In the genomic region with DNA sequence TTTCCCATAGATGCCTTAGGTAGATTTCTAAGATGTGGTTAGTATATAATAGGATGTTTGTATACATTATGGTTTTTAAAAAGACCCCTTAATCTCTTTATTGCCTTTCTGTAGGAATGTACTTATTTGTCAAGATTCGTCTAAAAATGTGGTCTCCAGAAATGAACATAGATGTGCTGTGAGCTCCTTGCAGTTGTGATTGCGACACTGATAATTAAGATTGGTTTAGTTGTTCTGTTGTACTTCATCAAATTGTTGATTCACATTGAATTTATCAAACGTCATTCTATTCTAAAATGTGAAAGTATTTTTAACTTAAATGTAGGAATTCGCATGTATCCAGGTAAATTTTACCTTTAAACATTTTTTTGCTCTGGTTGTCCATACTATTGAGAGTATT, we compare ENCODE assay signal across 26 cellular contexts. TPM values are rescaled to one million over a fixed set of nuclear protein-coding genes. Genes with fewer than 3 reads are reported as not detected.
"Had no signal": no experiment of that assay in that cellular context is flagged by ENCODE, and none has a peak within 500 bp of the region (broad histone marks: within the 10 kb centered on the region; RNA-seq: fewer than 3 reads in every experiment).

No MANE protein-coding gene starts in this region.

- ATAC-seq: activated CD4-positive, alpha-beta T cell treated with anti-CD3 and anti-CD28 coated beads for 36 hours; foreskin keratinocyte; left lung; upper lobe of right lung had no signal

- H3K4me3 ChIP-seq: hepatocyte, left lung, lung, sigmoid colon, smooth muscle cell, thyroid gland, upper lobe of right lung had no signal

- H3K9me3 Mint-ChIP-seq: activated T-helper 2 cell treated with anti-CD3 and anti-CD28 coated beads, Interferon-gamma antibody, Interleukin-2, Interleukin-4, amounts not matched to agents 10 μg/mL and 5 μg/mL and 100 μg/mL, durations not matched to agents 14 hours and 24 hours and 36 hours; T-helper 1 cell treated with Interleukin-12 subunit alpha and Interleukin-12 subunit beta and Interleukin-4 antibody, amounts not matched to agents 30 μg/mL and 1 μg/mL, for 36 hours had no signal

- H3K4me1 Mint-ChIP-seq: brain had no signal

- H3K4me3 Mint-ChIP-seq: activated B cell treated with CpG ODN at 0.5 μM for 24 hours; activated CD4-positive, alpha-beta T cell treated with anti-CD3 and anti-CD28 coated beads for 36 hours; brain; naive B cell; T-helper 1 cell treated with Interleukin-12 subunit alpha and Interleukin-12 subunit beta and Interleukin-4 antibody, amounts not matched to agents 30 μg/mL and 1 μg/mL, for 36 hours had no signal

- H3K36me3 ChIP-seq: left lung, sigmoid colon, thyroid gland, upper lobe of right lung had no signal

- H3K27ac Mint-ChIP-seq: activated B cell treated with CpG ODN at 0.5 μM for 24 hours; activated CD4-positive, alpha-beta T cell treated with anti-CD3 and anti-CD28 coated beads for 36 hours; activated T-helper 2 cell treated with anti-CD3 and anti-CD28 coated beads, Interferon-gamma antibody, Interleukin-2, Interleukin-4, amounts not matched to agents 10 μg/mL and 5 μg/mL and 100 μg/mL, durations not matched to agents 14 hours and 24 hours and 36 hours; brain; T-helper 1 cell treated with Interleukin-12 subunit alpha and Interleukin-12 subunit beta and Interleukin-4 antibody, amounts not matched to agents 30 μg/mL and 1 μg/mL, for 36 hours had no signal

- H3K27ac ChIP-seq: foreskin keratinocyte, hepatocyte, left lung, sigmoid colon, thyroid gland, upper lobe of right lung had no signal

- H3K9me3 ChIP-seq: left lung, sigmoid colon, thyroid gland, upper lobe of right lung had no signal

- H3K4me2 ChIP-seq: hepatocyte, smooth muscle cell had no signal

- H3K27me3 ChIP-seq: foreskin keratinocyte, hepatocyte, left lung, sigmoid colon, thyroid gland, upper lobe of right lung had no signal

- H3K4me1 ChIP-seq: foreskin keratinocyte, thyroid gland had no signal

- DNase-seq: activated B cell treated with CpG ODN at 0.5 μM for 24 hours; activated CD4-positive, alpha-beta T cell treated with anti-CD3 and anti-CD28 coated beads for 36 hours; activated CD4-positive, alpha-beta T cell treated with anti-CD3 and anti-CD28 coated beads, Interleukin-2, amount 50 U/mL, for 4 hours; activated naive CD4-positive, alpha-beta T cell treated with Interleukin-2 at 50 U/mL for 16 hours; activated T-cell treated with anti-CD3 and anti-CD28 coated beads for 4 hours; aorta; dermis blood vessel endothelial cell; effector CD8-positive, alpha-beta T cell; foreskin keratinocyte; glutamatergic neuron; kidney glomerular epithelial cell; left lung; naive B cell; sigmoid colon; stimulated activated CD4-positive, alpha-beta T cell treated with anti-CD3 and anti-CD28 coated beads, Interleukin-2, amount 100 ng/mL, for 48 hours; stimulated activated naive CD4-positive, alpha-beta T cell treated with Interleukin-2 at 50 U/mL for 16 hours; substantia nigra; T1000; thyroid gland; upper lobe of right lung had no signal

- H2AFZ ChIP-seq: hepatocyte had no signal

- H3K27me3 Mint-ChIP-seq: activated B cell treated with CpG ODN at 0.5 μM for 24 hours; activated CD4-positive, alpha-beta T cell treated with anti-CD3 and anti-CD28 coated beads for 36 hours; naive B cell had no signal

RNA-seq across cellular contexts. Expression of gene ZCWPW2, which starts 55.9 kb away (rescaled TPM):
- total RNA-seq: activated B cell treated with CpG ODN at 0.5 μM for 24 hours, dermis blood vessel endothelial cell had no signal
